Comparison of ENCODE assay signal across 15 cellular contexts in the genomic region with DNA sequence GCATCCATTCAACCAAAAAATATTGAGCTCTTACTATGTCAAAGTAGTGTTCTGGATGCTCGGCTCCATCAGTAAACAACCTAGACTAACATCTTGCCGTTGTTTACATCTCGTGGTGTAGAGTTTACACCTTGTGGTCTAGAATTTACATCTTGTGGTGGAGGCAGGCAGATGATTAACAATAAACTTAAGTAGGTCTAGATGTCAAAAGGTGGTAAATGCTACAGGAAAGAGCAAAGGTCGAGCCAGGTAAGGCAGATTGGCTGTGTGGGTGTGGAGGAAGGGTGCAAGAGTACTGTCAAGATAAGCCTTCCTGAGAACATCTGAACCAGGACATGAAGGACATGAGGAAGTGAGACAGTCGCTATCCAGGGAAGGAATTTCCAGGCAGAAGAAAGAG.
DNase-seq lines count a peak whose midpoint lies in the region; ATAC-seq, FAIRE-seq and TF ChIP-seq lines count a peak whose summit lies in the region.
"Had no signal": no experiment of that assay in that cellular context is flagged by ENCODE, and none has a peak within 500 bp of the region (broad histone marks: within the 10 kb centered on the region; RNA-seq: fewer than 3 reads in every experiment).

No MANE protein-coding gene starts in this region.

- DNase-seq in HT-29 (ENCODE audit: low spot score) (peak; percentile 10), GM12878 (ENCODE audit: low read depth, low spot score) (no peak), uterus (no peak), amygdala (lab: John Stamatoyannopoulos, UW) (no peak), HTR-8/SVneo (ENCODE audit: insufficient read length, low spot score) (no peak), body of pancreas (no peak)
- no peak for DNase-seq in stimulated activated CD4-positive, alpha-beta T cell treated with anti-CD3 and anti-CD28 coated beads, Interleukin-4, amount 100 ng/mL, for 24 hours
- DNase-seq: C1 segment of cervical spinal cord; CD4-positive, alpha-beta memory T cell; DMS79; GM23248; H9 had no signal

- FAIRE-seq in GM12878 (lab: Jason Lieb, UNC), result no peak
- no peak for FAIRE-seq in HTR-8/SVneo (lab: Jason Lieb, UNC)
- FAIRE-seq: GM12891, GM19239 had no signal

- H3K79me2 ChIP-seq in GM12878 (ENCODE audit: control insufficient read depth, insufficient read depth, low read length), result no peaks in the 10 kb centered on the region

- H3K9me3 ChIP-seq in GM12878 (replicated peaks; ENCODE audit: control insufficient read depth, insufficient read depth, low read length), result no peaks in the 10 kb centered on the region
- no peaks in the 10 kb centered on the region for H3K9me3 ChIP-seq in uterus
- H3K9me3 ChIP-seq in body of pancreas, result no peaks in the 10 kb centered on the region

- RAD21 ChIA-PET in GM12878 (lab: Charles Lee; ENCODE audit: unreplicated experiment), result interaction anchor here (1.6 to 1.9 kb wide), 2 partner anchors 15 to 29 kb away, joined by 4 to 5 read pairs; no protein-coding TSS in a partner anchor

- H3K36me3 ChIP-seq in GM12878 (ENCODE audit: control insufficient read depth in 2 of 2, insufficient read depth in 2 of 2, low read length in 1 of 2), result no peaks in the 10 kb centered on the region
- H3K36me3 ChIP-seq in uterus, result no peaks in the 10 kb centered on the region
- no peaks in the 10 kb centered on the region for H3K36me3 ChIP-seq in body of pancreas (replicated peaks in 1 of 2; ENCODE audit: insufficient read depth in 1 of 2, low read depth in 2 of 2)

- no peaks in the 10 kb centered on the region for H4K20me1 ChIP-seq in GM12878 (ENCODE audit: control insufficient read depth, insufficient read depth)

- SMC1A ChIA-PET in GM12878 (lab: Charles Lee; ENCODE audit: uncharacterized antibody, unreplicated experiment), result interaction anchor here (0.6 to 11.6 kb wide), 4 partner anchors 15 to 38 kb away, joined by 3 to 89 read pairs (median 3); no protein-coding TSS in a partner anchor

- in situ Hi-C loops in GM12878 (cut with MboI), result no loop called here

- ATAC-seq in GM19324 (IDR thresholded peaks at IDR 0.05; ENCODE audit: low FRiP score, unreplicated experiment) (peak; percentile 51), GM12878 (no peak; the same call in 2 of the 3 replicates), body of pancreas (no peak)

- no peak overlapping the region for H3K4me2 ChIP-seq in GM12878 (ENCODE audit: control insufficient read depth, insufficient read depth)

- TF ChIP-seq RAD21 in GM12878 (IDR thresholded peaks at IDR 0.05; ENCODE audit: insufficient read depth, low read depth, low read length), result no peak

- peaks cover 7% of the 10 kb centered on the region for H3K4me1 ChIP-seq in GM12878 (ENCODE audit: control insufficient read depth, insufficient read depth, low read length)
- H3K4me1 ChIP-seq in uterus, result peaks cover 5 to 7% of the 10 kb centered on the region in 2 donors
- H3K4me1 ChIP-seq in body of pancreas, result peaks cover 4% of the 10 kb centered on the region

- POLR2A ChIA-PET in GM12878 (lab: Charles Lee), result interaction anchor here (1.8 kb wide), 1 partner anchor 16 kb away, joined by 8 read pairs; no protein-coding TSS in a partner anchor

- CTCF ChIA-PET in GM12878 (lab: Yijun Ruan, JAX), result no interaction called here

- 6% methylated on average over 5 of the region's 5 CpGs for WGBS in GM12878 (ENCODE audit: insufficient coverage, insufficient replicate concordance, low lambda C conversion rate, missing lambda C conversion rate)
- WGBS in body of pancreas, 2 donors, result 67% methylated on average over 5 of the region's 5 CpGs

- H2AFZ ChIP-seq in GM12878 (ENCODE audit: control insufficient read depth, low read depth, low read length), result no peak overlapping the region
- H2AFZ ChIP-seq: GM23248 had no signal

- TF ChIP-seq CTCF in GM12878 (IDR thresholded peaks at IDR 0.05 in 2 of 3, conservative IDR thresholded peaks at IDR 0.05 in 1 of 3; ENCODE audit: control insufficient read depth in 2 of 3, extremely low read depth in 1 of 3, insufficient read depth in 1 of 3, low read depth in 3 of 3, low read length in 3 of 3) (no peak), uterus (IDR thresholded peaks at IDR 0.05) (no peak), body of pancreas (IDR thresholded peaks at IDR 0.05) (no peak)

- H3K27ac ChIP-seq in GM12878 (ENCODE audit: control insufficient read depth, insufficient read depth), result no peak overlapping the region
- peak overlapping the region; percentile 73 to 86 for H3K27ac ChIP-seq in uterus
- H3K27ac ChIP-seq in body of pancreas, result no peak overlapping the region
- H3K27ac ChIP-seq: GM23248 had no signal

- H3K4me3 ChIP-seq in GM12878 (no peak overlapping the region), uterus (no peak overlapping the region), body of pancreas (no peak overlapping the region)
- H3K4me3 ChIP-seq: GM23248 had no signal

- TF ChIP-seq EP300 in GM12878 (IDR thresholded peaks at IDR 0.05; ENCODE audit: borderline replicate concordance in 1 of 2, control insufficient read depth in 1 of 2, low read depth in 2 of 2, low read length in 2 of 2), result no peak

- intact Hi-C loops in GM12878 (cut with micrococcal nuclease; ENCODE audit: unreplicated experiment), result no loop called here
- intact Hi-C loops in uterus (cut with DNase I; ENCODE audit: low total_unique reads), result no loop called here
- intact Hi-C loops in body of pancreas (cut with DNase I), result no loop called here

- H3K9ac ChIP-seq in GM12878 (ENCODE audit: control insufficient read depth, insufficient read depth, low read length), result no peak overlapping the region
- H3K9ac ChIP-seq: GM23248 had no signal

- H3K27me3 ChIP-seq in GM12878 (replicated peaks in 1 of 2; ENCODE audit: control insufficient read depth in 2 of 2, insufficient read depth in 2 of 2, low read length in 1 of 2), result no peaks in the 10 kb centered on the region
- no peaks in the 10 kb centered on the region for H3K27me3 ChIP-seq in uterus
- H3K27me3 ChIP-seq in body of pancreas, result no peaks in the 10 kb centered on the region

- no TSS peak for BruUV-seq in GM12878 (replicated peaks; lab: Mats Ljungman, UMichigan)

- TF ChIP-seq POLR2A in GM12878 (IDR thresholded peaks at IDR 0.05; ENCODE audit: low read depth, low read length), result no peak
- no peak for TF ChIP-seq POLR2A in uterus (IDR thresholded peaks at IDR 0.05)
- no peak for TF ChIP-seq POLR2A in body of pancreas (IDR thresholded peaks at IDR 0.05)

TF ChIP-seq in GM12878, 131 proteins besides CTCF, POLR2A, EP300 and RAD21 (continues in another document):
- TF ChIP-seq HDGF (IDR thresholded peaks at IDR 0.05) (no peak), CREB1 (IDR thresholded peaks at IDR 0.05; ENCODE audit: low read depth) (no peak), JUND (IDR thresholded peaks at IDR 0.05; ENCODE audit: low read depth, low read length) (no peak), BHLHE40 (IDR thresholded peaks at IDR 0.05; ENCODE audit: borderline replicate concordance in 1 of 2, low read depth in 2 of 2, low read length in 1 of 2) (0 out of 4 replicates have a peak, but pooled peaks of 1 of the 2 experiments have one; percentile 4), CHD1 (IDR thresholded peaks at IDR 0.05; ENCODE audit: low read depth, low read length) (no peak), EED (IDR thresholded peaks at IDR 0.05; ENCODE audit: low read depth) (no peak), CEBPB (IDR thresholded peaks at IDR 0.05; ENCODE audit: borderline replicate concordance in 1 of 2, low read depth in 2 of 2, low read length in 2 of 2) (no peak), IKZF2 (IDR thresholded peaks at IDR 0.05) (peak in 1 of 2 experiments; percentile 25; a peak in 1 of 4 replicates), ZZZ3 (IDR thresholded peaks at IDR 0.05; ENCODE audit: control insufficient read depth, insufficient read length, low read depth) (no peak), SP1 (IDR thresholded peaks at IDR 0.05; ENCODE audit: low read depth, low read length) (no peak), MTA3 (IDR thresholded peaks at IDR 0.05; ENCODE audit: borderline replicate concordance, low read length) (no peak), EGR1 (IDR thresholded peaks at IDR 0.05; ENCODE audit: borderline replicate concordance in 1 of 2, low read depth in 2 of 2, low read length in 2 of 2) (no peak)
- TF ChIP-seq, protein P1, sequence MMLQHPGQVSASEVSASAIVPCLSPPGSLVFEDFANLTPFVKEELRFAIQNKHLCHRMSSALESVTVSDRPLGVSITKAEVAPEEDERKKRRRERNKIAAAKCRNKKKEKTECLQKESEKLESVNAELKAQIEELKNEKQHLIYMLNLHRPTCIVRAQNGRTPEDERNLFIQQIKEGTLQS (IDR thresholded peaks at IDR 0.05; ENCODE audit: borderline replicate concordance, extremely low read depth, low read depth, low read length), result no peak
- TF ChIP-seq, protein P2, sequence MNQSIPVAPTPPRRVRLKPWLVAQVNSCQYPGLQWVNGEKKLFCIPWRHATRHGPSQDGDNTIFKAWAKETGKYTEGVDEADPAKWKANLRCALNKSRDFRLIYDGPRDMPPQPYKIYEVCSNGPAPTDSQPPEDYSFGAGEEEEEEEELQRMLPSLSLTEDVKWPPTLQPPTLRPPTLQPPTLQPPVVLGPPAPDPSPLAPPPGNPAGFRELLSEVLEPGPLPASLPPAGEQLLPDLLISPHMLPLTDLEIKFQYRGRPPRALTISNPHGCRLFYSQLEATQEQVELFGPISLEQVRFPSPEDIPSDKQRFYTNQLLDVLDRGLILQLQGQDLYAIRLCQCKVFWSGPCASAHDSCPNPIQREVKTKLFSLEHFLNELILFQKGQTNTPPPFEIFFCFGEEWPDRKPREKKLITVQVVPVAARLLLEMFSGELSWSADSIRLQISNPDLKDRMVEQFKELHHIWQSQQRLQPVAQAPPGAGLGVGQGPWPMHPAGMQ (IDR thresholded peaks at IDR 0.05; ENCODE audit: borderline replicate concordance), result no peak

Comparison
In these comparisons a context has a peak if more than half of its experiments do, and no peak if none do; other contexts are left out.
1. H3K27ac ChIP-seq: peak in uterus (2 of 2); none in GM12878 (single experiment) and body of pancreas (0 of 4).